ENCODE assay signal across 9 cellular contexts in genomic region chr3:153026026-153026425, GRCh38.
DNase-seq lines count a peak whose midpoint lies in the region; ATAC-seq and TF ChIP-seq lines count a peak whose summit lies in the region.
"Had no signal": no experiment of that assay in that cellular context is flagged by ENCODE, and none has a peak within 500 bp of the region (broad histone marks: within the 10 kb centered on the region; RNA-seq: fewer than 3 reads in every experiment).

No MANE protein-coding gene starts in this region.

- H3K27me3 Mint-ChIP-seq in T-helper 17 cell, result peaks cover 51% of the 10 kb centered on the region

- in situ Hi-C loops in SK-MEL-5 (cut with HindIII; ENCODE audit: low pct_unique_long_range_greater_than_20kb, low sequenced_read_pairs), result loop anchor here (10.0 kb wide), 1 partner anchor 569 kb away; no protein-coding TSS in a partner anchor

- H3K4me1 Mint-ChIP-seq in T-helper 17 cell, result peaks cover 10% of the 10 kb centered on the region

- H3K36me3 ChIP-seq in suprapubic skin, result no peaks in the 10 kb centered on the region

- no peak overlapping the region for H3K4me3 Mint-ChIP-seq in T-helper 17 cell
- H3K4me3 Mint-ChIP-seq: T-helper 1 cell treated with Interleukin-12 subunit alpha and Interleukin-12 subunit beta and Interleukin-4 antibody, amounts not matched to agents 30 μg/mL and 1 μg/mL, for 36 hours had no signal

- TF ChIP-seq POLR2A in suprapubic skin (IDR thresholded peaks at IDR 0.05), result no peak

- H3K9me3 ChIP-seq in suprapubic skin (no peaks in the 10 kb centered on the region), T-helper 17 cell (ENCODE audit: control insufficient read depth, low read length, poor library complexity, severe bottlenecking) (no peaks in the 10 kb centered on the region)

- H3K36me3 Mint-ChIP-seq in T-helper 17 cell (ENCODE audit: low read depth), result no peaks in the 10 kb centered on the region

- 50% methylated on average over 3 of the region's 3 CpGs for WGBS in suprapubic skin

- ATAC-seq in HG03060 (IDR thresholded peaks at IDR 0.05; ENCODE audit: low read depth, unreplicated experiment) (peak; percentile 65), T-helper 17 cell (no peak), HG03095 (IDR thresholded peaks at IDR 0.05; ENCODE audit: unreplicated experiment) (no peak), HG02970 (IDR thresholded peaks at IDR 0.05; ENCODE audit: low FRiP score, unreplicated experiment) (no peak)

- H3K4me1 ChIP-seq in suprapubic skin, result peaks cover 2% of the 10 kb centered on the region

- DNase-seq in EH (ENCODE audit: low read depth) (peak; percentile 57), SK-MEL-5 (ENCODE audit: low read depth, low spot score) (peak; percentile 68), foreskin fibroblast (peak; percentile 17 to 63), suprapubic skin (ENCODE audit: low spot score in 2 of 2) (no peak), T-helper 17 cell (no peak)

- peak; percentile 35 for TF ChIP-seq CTCF in foreskin fibroblast (IDR thresholded peaks at IDR 0.05; ENCODE audit: low read depth, low read length)
- TF ChIP-seq CTCF in suprapubic skin (IDR thresholded peaks at IDR 0.05), result peak; percentile 42 to 58

- H3K4me3 ChIP-seq in foreskin fibroblast (ENCODE audit: low read depth in 1 of 2, low read length in 2 of 2), result no peak overlapping the region
- no peak overlapping the region for H3K4me3 ChIP-seq in suprapubic skin

- TF ChIP-seq EP300 in suprapubic skin (IDR thresholded peaks at IDR 0.05), result no peak

- no peaks in the 10 kb centered on the region for H3K27me3 ChIP-seq in suprapubic skin

- no peak overlapping the region for H3K27ac ChIP-seq in suprapubic skin

- no peak overlapping the region for H3K27ac Mint-ChIP-seq in T-helper 17 cell
- H3K27ac Mint-ChIP-seq: T-helper 1 cell treated with Interleukin-12 subunit alpha and Interleukin-12 subunit beta and Interleukin-4 antibody, amounts not matched to agents 30 μg/mL and 1 μg/mL, for 36 hours had no signal

Comparison
In these comparisons a context has a peak if more than half of its experiments do, and no peak if none do; other contexts are left out.
1. DNase-seq: peak in EH (single experiment), SK-MEL-5 (single experiment) and foreskin fibroblast (2 of 2); none in suprapubic skin (0 of 2) and T-helper 17 cell (0 of 3).